16 cellular contexts compared by ENCODE assay signal in genomic region chr1:36605942-36606690, GRCh38.
DNase-seq lines count a peak whose midpoint lies in the region; ATAC-seq and TF ChIP-seq lines count a peak whose summit lies in the region.
"Had no signal": no experiment of that assay in that cellular context is flagged by ENCODE, and none has a peak within 500 bp of the region (broad histone marks: within the 10 kb centered on the region; RNA-seq: fewer than 3 reads in every experiment).

No MANE protein-coding gene starts in this region.

- H3K27ac ChIP-seq in CD4-positive, alpha-beta memory T cell (ENCODE audit: low read depth, low read length), result no peak overlapping the region
- H3K27ac ChIP-seq in dorsolateral prefrontal cortex (peak overlapping the region in 45 of 59 donors; percentile 5 to 81 (median 62)), aorta (ENCODE audit: low read depth in 1 of 2, low read length in 2 of 2) (no peak overlapping the region)

- H3K4me3 ChIP-seq in CD4-positive, alpha-beta memory T cell (ENCODE audit: low read length in 2 of 2), result no peak overlapping the region
- no peak overlapping the region for H3K4me3 ChIP-seq in dorsolateral prefrontal cortex
- H3K4me3 ChIP-seq in aorta (ENCODE audit: low read length in 2 of 2), result no peak overlapping the region
- H3K4me3 ChIP-seq: GM12878, HAP-1 had no signal

- no peaks in the 10 kb centered on the region for H3K36me3 ChIP-seq in CD4-positive, alpha-beta memory T cell (ENCODE audit: insufficient read depth, low read length)
- H3K36me3 ChIP-seq in aorta (ENCODE audit: control insufficient read depth in 1 of 2, insufficient read depth in 2 of 2, low read length in 1 of 2), result no peaks in the 10 kb centered on the region
- H3K36me3 ChIP-seq: HAP-1 had no signal

- peaks cover 17 to 35% (median 25%) of the 10 kb centered on the region in 4 donors for H3K4me1 Mint-ChIP-seq in CD4-positive, alpha-beta memory T cell
- H3K4me1 Mint-ChIP-seq in T-cell, result peaks cover 6 to 26% (median 20%) of the 10 kb centered on the region in 3 donors
- H3K4me1 Mint-ChIP-seq: IgD-negative memory B cell had no signal

- intact Hi-C loops in CD4-positive, alpha-beta memory T cell (cut with micrococcal nuclease), result no loop called here
- intact Hi-C loops in dorsolateral prefrontal cortex (cut with DNase I) (loop anchor here (10.0 kb wide), 2 partner anchors 429 to 439 kb away; partner anchors contain the start of gene GRIK3 (in 1 of the 2)), aorta (cut with DNase I) (no loop called here)

- peaks cover 7 to 8% of the 10 kb centered on the region in 2 donors for H3K27me3 Mint-ChIP-seq in CD4-positive, alpha-beta memory T cell
- peaks cover 7 to 22% of the 10 kb centered on the region in 2 donors for H3K27me3 Mint-ChIP-seq in T-cell

- ATAC-seq in T-cell (replicated peaks in 1 of 4) (peak in 1 of 4 experiments; percentile 53), aorta (ENCODE audit: low FRiP score) (no peak)
- ATAC-seq: GM12878 had no signal

- TF ChIP-seq CTCF in dorsolateral prefrontal cortex (IDR thresholded peaks at IDR 0.05 in 54 of 56, conservative IDR thresholded peaks at IDR 0.05 in 2 of 56; ENCODE audit: low read depth in 1 of 56, partially characterized antibody in 56 of 56), result no peak

- peak in 2 of 5 donors; percentile 3 to 20 for DNase-seq in CD4-positive, alpha-beta memory T cell
- DNase-seq in T-cell (peak in 1 of 34 experiments; percentile 6), dorsolateral prefrontal cortex (peak in 2 of 10 donors; percentile 50 to 53), superior temporal gyrus (ENCODE audit: extremely low spot score) (peak; percentile 47), DMS53 treated with DMSO at 0.1 percent for 48 hours (lab: John Stamatoyannopoulos, UW; ENCODE audit: unreplicated experiment) (no peak), aorta (no peak)
- no peak for DNase-seq in effector CD8-positive, alpha-beta T cell (lab: John Stamatoyannopoulos, UW)
- DNase-seq: Caco-2, DMS79, NCI-H1417 treated with DMSO at 0.1 percent for 48 hours, NCI-H2029, NCI-H2171 treated with DMSO at 0.1 percent for 48 hours, SIG-M5 had no signal

- no peaks in the 10 kb centered on the region for H3K36me3 Mint-ChIP-seq in CD4-positive, alpha-beta memory T cell
- no peaks in the 10 kb centered on the region for H3K36me3 Mint-ChIP-seq in T-cell
- H3K36me3 Mint-ChIP-seq: IgD-negative memory B cell had no signal

- 65 to 66% methylated on average over 8 of the region's 8 CpGs for WGBS in aorta, 2 donors

- peaks cover 0 to 3% (median 0%) of the 10 kb centered on the region in 8 donors for H3K9me3 Mint-ChIP-seq in CD4-positive, alpha-beta memory T cell
- no peaks in the 10 kb centered on the region for H3K9me3 Mint-ChIP-seq in T-cell
- H3K9me3 Mint-ChIP-seq: IgD-negative memory B cell had no signal

- H3K27me3 ChIP-seq in CD4-positive, alpha-beta memory T cell (ENCODE audit: insufficient read depth, low read length), result no peaks in the 10 kb centered on the region
- H3K27me3 ChIP-seq in dorsolateral prefrontal cortex, result peaks cover 0 to 4% (median 0%) of the 10 kb centered on the region in 45 donors
- H3K27me3 ChIP-seq in aorta (ENCODE audit: control insufficient read depth in 1 of 2, insufficient read depth in 2 of 2, low read length in 1 of 2), result no peaks in the 10 kb centered on the region

- no peaks in the 10 kb centered on the region for H3K9me3 ChIP-seq in CD4-positive, alpha-beta memory T cell (ENCODE audit: control insufficient read depth in 1 of 2, low read length in 2 of 2)
- H3K9me3 ChIP-seq in aorta (ENCODE audit: control insufficient read depth, low read length), result no peaks in the 10 kb centered on the region
- H3K9me3 ChIP-seq: Caco-2, HAP-1 had no signal

- POLR2A ChIA-PET in CD4-positive, alpha-beta memory T cell (lab: Charles Lee; ENCODE audit: partially characterized antibody), result no interaction called here
- POLR2A ChIA-PET in T-cell (lab: Charles Lee), result no interaction called here

- peaks cover 30% of the 10 kb centered on the region for H3K4me1 ChIP-seq in CD4-positive, alpha-beta memory T cell (ENCODE audit: insufficient read depth, low read length)
- H3K4me1 ChIP-seq in aorta (ENCODE audit: control insufficient read depth in 1 of 2, insufficient read depth in 2 of 2, low read length in 2 of 2), result no peaks in the 10 kb centered on the region
- H3K4me1 ChIP-seq: Caco-2, HAP-1 had no signal

- H3K4me3 Mint-ChIP-seq in CD4-positive, alpha-beta memory T cell, result peak overlapping the region in 7 of 8 donors; percentile 33 to 74 (median 52)
- peak overlapping the region in 2 of 3 donors; percentile 7 to 10 for H3K4me3 Mint-ChIP-seq in T-cell

- peak overlapping the region; percentile 51 to 92 (median 87) for H3K27ac Mint-ChIP-seq in CD4-positive, alpha-beta memory T cell
- H3K27ac Mint-ChIP-seq in T-cell, result peak overlapping the region; percentile 67 to 80

- CTCF ChIA-PET in CD4-positive, alpha-beta memory T cell (lab: Charles Lee; ENCODE audit: partially characterized antibody), result no interaction called here
- CTCF ChIA-PET in T-cell (lab: Charles Lee), result no interaction called here

Comparison
In these comparisons a context has a peak if more than half of its experiments do, and no peak if none do; other contexts are left out.
1. H3K27ac ChIP-seq: peak in dorsolateral prefrontal cortex (45 of 59); none in CD4-positive, alpha-beta memory T cell (single experiment) and aorta (0 of 2).
2. intact Hi-C loops: an anchor here in dorsolateral prefrontal cortex (10.0 kb wide); none called in CD4-positive, alpha-beta memory T cell and aorta.